1 cellular context compared by ENCODE assay signal in the genomic region with DNA sequence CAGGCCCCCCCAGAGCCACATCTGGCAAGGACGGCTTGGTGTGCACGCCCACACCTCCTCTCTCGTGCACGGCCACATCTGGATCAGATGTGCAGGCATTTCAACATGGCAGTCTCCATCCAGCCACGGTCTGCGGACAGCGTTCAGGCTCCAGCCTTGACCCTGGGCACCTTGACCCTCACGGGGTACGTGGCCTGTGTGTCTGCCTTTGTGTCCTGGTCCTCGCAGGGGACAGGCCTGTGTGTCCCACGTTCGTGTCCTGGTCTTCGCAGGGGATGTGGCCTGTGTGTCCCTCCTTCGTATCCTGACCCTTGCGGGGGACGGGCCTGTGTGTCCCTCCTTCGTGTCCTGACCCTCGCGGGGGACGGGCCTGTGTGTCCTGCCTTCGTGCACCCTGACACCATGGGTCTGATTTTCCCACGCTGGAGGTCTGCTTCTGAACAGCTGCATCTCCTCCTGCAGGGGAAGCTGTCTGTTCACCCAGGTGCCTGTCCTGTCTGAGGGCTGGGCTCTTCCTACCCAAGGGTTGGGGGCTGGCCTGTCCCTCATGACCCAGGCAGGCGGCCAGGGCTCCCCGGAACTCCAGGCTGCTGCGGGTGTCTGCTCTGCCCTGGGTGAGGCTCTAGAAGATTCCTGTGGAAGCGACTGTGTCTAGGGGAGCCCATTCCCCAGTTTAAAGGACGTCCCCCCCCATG.
TF ChIP-seq lines count a peak whose summit lies in the region.

No MANE protein-coding gene starts in this region.

TF ChIP-seq in H1, 55 proteins besides CTCF, POLR2A, EP300 and RAD21:
- TF ChIP-seq EGR1 (IDR thresholded peaks at IDR 0.05; ENCODE audit: borderline replicate concordance, low read depth, low read length), result no peak
- TF ChIP-seq CBX8 (IDR thresholded peaks at IDR 0.05; ENCODE audit: borderline replicate concordance, low read depth, low read length), result no peak
- no peak for TF ChIP-seq SP4 (IDR thresholded peaks at IDR 0.05; ENCODE audit: low read length)
- TF ChIP-seq, protein P1, sequence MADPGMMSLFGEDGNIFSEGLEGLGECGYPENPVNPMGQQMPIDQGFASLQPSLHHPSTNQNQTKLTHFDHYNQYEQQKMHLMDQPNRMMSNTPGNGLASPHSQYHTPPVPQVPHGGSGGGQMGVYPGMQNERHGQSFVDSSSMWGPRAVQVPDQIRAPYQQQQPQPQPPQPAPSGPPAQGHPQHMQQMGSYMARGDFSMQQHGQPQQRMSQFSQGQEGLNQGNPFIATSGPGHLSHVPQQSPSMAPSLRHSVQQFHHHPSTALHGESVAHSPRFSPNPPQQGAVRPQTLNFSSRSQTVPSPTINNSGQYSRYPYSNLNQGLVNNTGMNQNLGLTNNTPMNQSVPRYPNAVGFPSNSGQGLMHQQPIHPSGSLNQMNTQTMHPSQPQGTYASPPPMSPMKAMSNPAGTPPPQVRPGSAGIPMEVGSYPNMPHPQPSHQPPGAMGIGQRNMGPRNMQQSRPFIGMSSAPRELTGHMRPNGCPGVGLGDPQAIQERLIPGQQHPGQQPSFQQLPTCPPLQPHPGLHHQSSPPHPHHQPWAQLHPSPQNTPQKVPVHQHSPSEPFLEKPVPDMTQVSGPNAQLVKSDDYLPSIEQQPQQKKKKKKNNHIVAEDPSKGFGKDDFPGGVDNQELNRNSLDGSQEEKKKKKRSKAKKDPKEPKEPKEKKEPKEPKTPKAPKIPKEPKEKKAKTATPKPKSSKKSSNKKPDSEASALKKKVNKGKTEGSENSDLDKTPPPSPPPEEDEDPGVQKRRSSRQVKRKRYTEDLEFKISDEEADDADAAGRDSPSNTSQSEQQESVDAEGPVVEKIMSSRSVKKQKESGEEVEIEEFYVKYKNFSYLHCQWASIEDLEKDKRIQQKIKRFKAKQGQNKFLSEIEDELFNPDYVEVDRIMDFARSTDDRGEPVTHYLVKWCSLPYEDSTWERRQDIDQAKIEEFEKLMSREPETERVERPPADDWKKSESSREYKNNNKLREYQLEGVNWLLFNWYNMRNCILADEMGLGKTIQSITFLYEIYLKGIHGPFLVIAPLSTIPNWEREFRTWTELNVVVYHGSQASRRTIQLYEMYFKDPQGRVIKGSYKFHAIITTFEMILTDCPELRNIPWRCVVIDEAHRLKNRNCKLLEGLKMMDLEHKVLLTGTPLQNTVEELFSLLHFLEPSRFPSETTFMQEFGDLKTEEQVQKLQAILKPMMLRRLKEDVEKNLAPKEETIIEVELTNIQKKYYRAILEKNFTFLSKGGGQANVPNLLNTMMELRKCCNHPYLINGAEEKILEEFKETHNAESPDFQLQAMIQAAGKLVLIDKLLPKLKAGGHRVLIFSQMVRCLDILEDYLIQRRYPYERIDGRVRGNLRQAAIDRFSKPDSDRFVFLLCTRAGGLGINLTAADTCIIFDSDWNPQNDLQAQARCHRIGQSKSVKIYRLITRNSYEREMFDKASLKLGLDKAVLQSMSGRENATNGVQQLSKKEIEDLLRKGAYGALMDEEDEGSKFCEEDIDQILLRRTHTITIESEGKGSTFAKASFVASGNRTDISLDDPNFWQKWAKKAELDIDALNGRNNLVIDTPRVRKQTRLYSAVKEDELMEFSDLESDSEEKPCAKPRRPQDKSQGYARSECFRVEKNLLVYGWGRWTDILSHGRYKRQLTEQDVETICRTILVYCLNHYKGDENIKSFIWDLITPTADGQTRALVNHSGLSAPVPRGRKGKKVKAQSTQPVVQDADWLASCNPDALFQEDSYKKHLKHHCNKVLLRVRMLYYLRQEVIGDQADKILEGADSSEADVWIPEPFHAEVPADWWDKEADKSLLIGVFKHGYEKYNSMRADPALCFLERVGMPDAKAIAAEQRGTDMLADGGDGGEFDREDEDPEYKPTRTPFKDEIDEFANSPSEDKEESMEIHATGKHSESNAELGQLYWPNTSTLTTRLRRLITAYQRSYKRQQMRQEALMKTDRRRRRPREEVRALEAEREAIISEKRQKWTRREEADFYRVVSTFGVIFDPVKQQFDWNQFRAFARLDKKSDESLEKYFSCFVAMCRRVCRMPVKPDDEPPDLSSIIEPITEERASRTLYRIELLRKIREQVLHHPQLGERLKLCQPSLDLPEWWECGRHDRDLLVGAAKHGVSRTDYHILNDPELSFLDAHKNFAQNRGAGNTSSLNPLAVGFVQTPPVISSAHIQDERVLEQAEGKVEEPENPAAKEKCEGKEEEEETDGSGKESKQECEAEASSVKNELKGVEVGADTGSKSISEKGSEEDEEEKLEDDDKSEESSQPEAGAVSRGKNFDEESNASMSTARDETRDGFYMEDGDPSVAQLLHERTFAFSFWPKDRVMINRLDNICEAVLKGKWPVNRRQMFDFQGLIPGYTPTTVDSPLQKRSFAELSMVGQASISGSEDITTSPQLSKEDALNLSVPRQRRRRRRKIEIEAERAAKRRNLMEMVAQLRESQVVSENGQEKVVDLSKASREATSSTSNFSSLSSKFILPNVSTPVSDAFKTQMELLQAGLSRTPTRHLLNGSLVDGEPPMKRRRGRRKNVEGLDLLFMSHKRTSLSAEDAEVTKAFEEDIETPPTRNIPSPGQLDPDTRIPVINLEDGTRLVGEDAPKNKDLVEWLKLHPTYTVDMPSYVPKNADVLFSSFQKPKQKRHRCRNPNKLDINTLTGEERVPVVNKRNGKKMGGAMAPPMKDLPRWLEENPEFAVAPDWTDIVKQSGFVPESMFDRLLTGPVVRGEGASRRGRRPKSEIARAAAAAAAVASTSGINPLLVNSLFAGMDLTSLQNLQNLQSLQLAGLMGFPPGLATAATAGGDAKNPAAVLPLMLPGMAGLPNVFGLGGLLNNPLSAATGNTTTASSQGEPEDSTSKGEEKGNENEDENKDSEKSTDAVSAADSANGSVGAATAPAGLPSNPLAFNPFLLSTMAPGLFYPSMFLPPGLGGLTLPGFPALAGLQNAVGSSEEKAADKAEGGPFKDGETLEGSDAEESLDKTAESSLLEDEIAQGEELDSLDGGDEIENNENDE (IDR thresholded peaks at IDR 0.05; ENCODE audit: insufficient replicate concordance, low read length), result no peak
- no peak for TF ChIP-seq KDM1A (IDR thresholded peaks at IDR 0.05; ENCODE audit: borderline replicate concordance, low read length)
- TF ChIP-seq, protein P2, sequence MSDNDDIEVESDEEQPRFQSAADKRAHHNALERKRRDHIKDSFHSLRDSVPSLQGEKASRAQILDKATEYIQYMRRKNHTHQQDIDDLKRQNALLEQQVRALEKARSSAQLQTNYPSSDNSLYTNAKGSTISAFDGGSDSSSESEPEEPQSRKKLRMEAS (IDR thresholded peaks at IDR 0.05), result no peak
- TF ChIP-seq BACH1 (IDR thresholded peaks at IDR 0.05; ENCODE audit: low read length), result no peak
- TF ChIP-seq SIN3A (conservative IDR thresholded peaks at IDR 0.05 in 1 of 2, IDR thresholded peaks at IDR 0.05 in 1 of 2; ENCODE audit: low read depth in 1 of 2, low read length in 2 of 2), result no peak
- TF ChIP-seq CEBPB (IDR thresholded peaks at IDR 0.05; ENCODE audit: low read depth, low read length), result no peak
- TF ChIP-seq RNF2 (IDR thresholded peaks at IDR 0.05; ENCODE audit: borderline replicate concordance, low read depth, low read length, missing control alignments, poor library complexity, severe bottlenecking), result no peak
- TF ChIP-seq POU5F1 (IDR thresholded peaks at IDR 0.05; ENCODE audit: low read depth, low read length), result no peak
- no peak for TF ChIP-seq SUZ12 (IDR thresholded peaks at IDR 0.05; ENCODE audit: low read length)
- TF ChIP-seq, protein P3, sequence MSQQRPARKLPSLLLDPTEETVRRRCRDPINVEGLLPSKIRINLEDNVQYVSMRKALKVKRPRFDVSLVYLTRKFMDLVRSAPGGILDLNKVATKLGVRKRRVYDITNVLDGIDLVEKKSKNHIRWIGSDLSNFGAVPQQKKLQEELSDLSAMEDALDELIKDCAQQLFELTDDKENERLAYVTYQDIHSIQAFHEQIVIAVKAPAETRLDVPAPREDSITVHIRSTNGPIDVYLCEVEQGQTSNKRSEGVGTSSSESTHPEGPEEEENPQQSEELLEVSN (IDR thresholded peaks at IDR 0.05), result no peak
- TF ChIP-seq CHD1 (IDR thresholded peaks at IDR 0.05; ENCODE audit: low read depth, low read length), result no peak
- no peak for TF ChIP-seq RBBP5 (IDR thresholded peaks at IDR 0.05; ENCODE audit: borderline replicate concordance, low read depth, low read length)
